In the genomic region with DNA sequence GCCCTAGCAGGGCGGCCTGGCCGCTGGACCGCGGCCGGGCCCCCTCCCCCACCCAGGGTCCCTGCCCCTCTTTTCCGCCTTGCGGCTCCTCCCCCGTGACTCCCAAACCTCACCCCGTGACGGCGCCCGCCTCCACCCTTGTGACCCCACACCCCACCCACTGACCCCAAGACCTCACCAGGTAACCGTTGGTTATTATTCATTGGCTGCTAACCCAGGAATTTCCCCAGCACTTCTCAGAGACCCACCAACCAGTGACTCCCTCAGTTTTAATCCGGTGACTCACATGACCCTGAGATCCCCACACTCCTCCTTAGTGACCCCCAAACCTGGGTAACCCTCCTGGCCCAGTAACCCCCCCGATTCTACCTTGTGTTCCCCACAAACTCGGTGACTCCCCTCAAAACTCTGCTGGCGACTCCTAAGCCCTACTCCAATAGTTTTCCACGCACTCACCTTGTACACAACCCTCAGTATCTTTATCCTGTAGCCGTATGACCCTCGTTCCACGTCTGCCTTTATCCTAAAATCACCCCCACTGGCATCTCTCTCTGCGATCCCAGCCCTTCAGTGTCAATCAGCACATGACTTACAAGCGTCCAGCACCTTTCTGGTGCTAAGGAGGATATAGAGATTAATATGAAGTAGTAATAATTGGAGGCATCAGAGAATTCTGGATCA, we compare ENCODE assay signal across 8 cellular contexts. TPM values are rescaled to one million over a fixed set of nuclear protein-coding genes. Genes with fewer than 3 reads are reported as not detected.
A peak's percentile ranks its signal among the peaks of the same experiment; 100 is the strongest.
DNase-seq lines count a peak whose midpoint lies in the region; ATAC-seq, FAIRE-seq and TF ChIP-seq lines count a peak whose summit lies in the region.

No MANE protein-coding gene starts in this region.

- H3K4me2 ChIP-seq in Loucy (ENCODE audit: low read depth, low read length, poor library complexity, severe bottlenecking): peak overlapping the region; percentile 97

- peak overlapping the region; percentile 92 for H3K9ac ChIP-seq in Loucy (ENCODE audit: low read depth, low read length, poor library complexity, severe bottlenecking)

- H3K36me3 ChIP-seq in Loucy (ENCODE audit: insufficient read depth, low read length): no peaks in the 10 kb centered on the region
- no peaks in the 10 kb centered on the region for H3K36me3 ChIP-seq in bronchial epithelial cell (ENCODE audit: control insufficient read depth, insufficient read depth, low read length)

- peak overlapping the region; percentile 79 for H3K4me3 ChIP-seq in Loucy (ENCODE audit: low read length, poor library complexity, severe bottlenecking)
- H3K4me3 ChIP-seq in bronchial epithelial cell (ENCODE audit: low read depth, low read length): peak overlapping the region; percentile 88

- peaks cover 3% of the 10 kb centered on the region for H4K20me1 ChIP-seq in Loucy (ENCODE audit: insufficient read depth, low read length, poor library complexity, severe bottlenecking)

- H3K9me3 Mint-ChIP-seq in WTC11: no peaks in the 10 kb centered on the region

- peaks cover 38% of the 10 kb centered on the region for H3K79me2 ChIP-seq in Loucy (ENCODE audit: insufficient read depth, low read length)

- H3K36me3 Mint-ChIP-seq in WTC11: no peaks in the 10 kb centered on the region

- peaks cover 6% of the 10 kb centered on the region; the same call in 1 of the 2 replicates for H3F3A ChIP-seq in Loucy (ENCODE audit: low read depth)

- H3K4me3 Mint-ChIP-seq in WTC11: peak overlapping the region; percentile 77

- TF ChIP-seq CTCF in Loucy (conservative IDR thresholded peaks at IDR 0.05; ENCODE audit: low read length): no peak
- TF ChIP-seq CTCF in WTC11 (IDR thresholded peaks at IDR 0.05): no peak
- no peak for TF ChIP-seq CTCF in bronchial epithelial cell (IDR thresholded peaks at IDR 0.05; ENCODE audit: insufficient read depth, low read length, severe bottlenecking)

- peak; percentile 69 for DNase-seq in G401 (ENCODE audit: low spot score)
- peak; percentile 85 for DNase-seq in WTC11 (ENCODE audit: low spot score)
- peak; percentile 82 for DNase-seq in bronchial epithelial cell (ENCODE audit: low read depth)
- DNase-seq in kidney tubule cell (ENCODE audit: low spot score): peak; percentile 77
- DNase-seq in stimulated activated CD4-positive, alpha-beta T cell treated with anti-CD3 and anti-CD28 coated beads, Interleukin-1b, Interleukin-23, amount 100 ng/mL, for 24 hours (ENCODE audit: low read depth in 4 of 4, low spot score in 1 of 4): peak; percentile 33 to 65 (median 41)

- in situ Hi-C loops in G401 (cut with HindIII; ENCODE audit: low sequenced_read_pairs): no loop called here

- peak overlapping the region; percentile 92 for H2AFZ ChIP-seq in Loucy (ENCODE audit: low read length)

- H3K4me1 Mint-ChIP-seq in WTC11: peaks cover 9% of the 10 kb centered on the region

- H3K27me3 Mint-ChIP-seq in WTC11 (ENCODE audit: low read depth): no peaks in the 10 kb centered on the region

- no peaks in the 10 kb centered on the region for H3K9me2 ChIP-seq in Loucy (replicated peaks; ENCODE audit: low read depth, low read length)

- no peaks in the 10 kb centered on the region for H3K9me3 ChIP-seq in Loucy (ENCODE audit: insufficient read depth, low read depth, low read length)

- H3K27me3 ChIP-seq in Loucy (ENCODE audit: insufficient read depth, low read length, poor library complexity, severe bottlenecking): no peaks in the 10 kb centered on the region
- H3K27me3 ChIP-seq in bronchial epithelial cell (ENCODE audit: control insufficient read depth, insufficient read depth, low read length): no peaks in the 10 kb centered on the region

- peaks cover 23% of the 10 kb centered on the region for H3K4me1 ChIP-seq in Loucy (ENCODE audit: insufficient read depth, low read length, poor library complexity, severe bottlenecking)

- ATAC-seq in GM21786 (IDR thresholded peaks at IDR 0.05; ENCODE audit: unreplicated experiment) (peak; percentile 25), WTC11 (peak; percentile 82), GM18519 (IDR thresholded peaks at IDR 0.05; ENCODE audit: low FRiP score, unreplicated experiment) (no peak)

- H3K27ac Mint-ChIP-seq in WTC11: peak overlapping the region; percentile 91

- POLR2A ChIA-PET in WTC11 (lab: Charles Lee): interaction anchor here (0.5 to 1.5 kb wide), 10 partner anchors 21 to 1935 kb away, joined by 3 to 7 read pairs (median 3); partner anchors contain the start of genes SCUBE3, TAF11 and TEAD3

- CTCF ChIA-PET in WTC11 (lab: Charles Lee): interaction anchor here (0.6 to 2.0 kb wide), 15 partner anchors 11 to 1064 kb away, joined by 3 to 19 read pairs (median 4); partner anchors contain the start of gene TEAD3

- FAIRE-seq in bronchial epithelial cell (lab: Jason Lieb, UNC): no peak

TF ChIP-seq in WTC11, 78 proteins besides CTCF, POLR2A, EP300 and RAD21 (continues in another document):
- no peak for TF ChIP-seq ZNF219 (CRISPR knock-in tag; IDR thresholded peaks at IDR 0.05; ENCODE audit: borderline replicate concordance)
- no peak for TF ChIP-seq ZNF232 (CRISPR knock-in tag; IDR thresholded peaks at IDR 0.05)
- no peak for TF ChIP-seq MYBL2 (CRISPR knock-in tag; IDR thresholded peaks at IDR 0.05)
- no peak for TF ChIP-seq ZNF396 (CRISPR knock-in tag; IDR thresholded peaks at IDR 0.05; ENCODE audit: borderline replicate concordance)
- TF ChIP-seq CDX4 (CRISPR knock-in tag; IDR thresholded peaks at IDR 0.05; ENCODE audit: borderline replicate concordance): no peak
- TF ChIP-seq ATF6 (CRISPR knock-in tag; IDR thresholded peaks at IDR 0.05): no peak
- TF ChIP-seq SMAD3 (CRISPR knock-in tag; IDR thresholded peaks at IDR 0.05; ENCODE audit: borderline replicate concordance): no peak
- no peak for TF ChIP-seq JAZF1 (CRISPR knock-in tag; IDR thresholded peaks at IDR 0.05)
- TF ChIP-seq GABPB1 (CRISPR knock-in tag; IDR thresholded peaks at IDR 0.05): no peak
- TF ChIP-seq E2F1 (CRISPR knock-in tag; IDR thresholded peaks at IDR 0.05): no peak
- no peak for TF ChIP-seq ATF1 (CRISPR knock-in tag; IDR thresholded peaks at IDR 0.05)

RNA-seq across cellular contexts. Expression of gene ZNF76, which starts 0.6 kb away (rescaled TPM):
- total RNA-seq in G401 (2014; rRNA removed; shearing (Covaris generic)): 18.6 and 26.0 TPM in 2 replicates
- 21.4 to 25.8 TPM (median 23.7 TPM) in 3 replicates for total RNA-seq in WTC11 (2021)
- total RNA-seq in bronchial epithelial cell: 5.3 and 8.1 TPM in 2 replicates

RNA-seq across cellular contexts. Expression of gene DEF6, which starts 37.5 kb away (rescaled TPM):
- 11.3 and 12.6 TPM in 2 replicates for total RNA-seq in G401 (2014; rRNA removed; shearing (Covaris generic))
- total RNA-seq in WTC11 (2021) (11.3 to 12.8 TPM (median 11.4 TPM) in 3 replicates), bronchial epithelial cell (25.0 and 26.0 TPM in 2 replicates)

RNA-seq across cellular contexts. Expression of gene SCUBE3, which starts 46.3 kb away (rescaled TPM):
- total RNA-seq in G401 (2014; rRNA removed; shearing (Covaris generic)): 0.12 and 0.24 TPM in 2 replicates
- total RNA-seq in WTC11 (2021) (1.6 to 2.1 TPM (median 1.8 TPM) in 3 replicates), bronchial epithelial cell (not detected in 2 replicates)
